ENCODE assay signal across 1 cellular context in the genomic region with DNA sequence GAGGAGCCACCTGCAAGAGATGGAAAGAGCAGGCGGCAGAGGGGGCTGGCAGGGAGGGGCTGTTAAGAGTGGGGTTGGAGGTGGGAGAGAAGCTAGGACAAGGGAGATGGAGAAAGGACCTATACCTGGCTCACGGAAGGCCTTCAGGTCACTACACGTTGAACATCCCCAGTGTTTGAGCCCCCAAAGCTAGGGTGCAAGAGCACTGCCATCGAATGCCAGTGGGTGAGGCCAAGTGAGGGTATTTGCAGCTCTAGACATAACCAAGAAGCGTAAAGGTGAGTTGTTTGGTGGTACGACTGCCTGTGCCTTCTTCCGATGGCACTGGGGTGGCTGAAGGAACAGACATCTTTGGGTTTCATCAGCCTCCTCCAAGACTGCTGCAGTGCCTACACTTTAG.
TF ChIP-seq lines count a peak whose summit lies in the region.

No MANE protein-coding gene starts in this region.

TF ChIP-seq in H1, 55 proteins besides CTCF, POLR2A, EP300 and RAD21:
- no peak for TF ChIP-seq SIN3A (conservative IDR thresholded peaks at IDR 0.05 in 1 of 2, IDR thresholded peaks at IDR 0.05 in 1 of 2; ENCODE audit: low read depth in 1 of 2, low read length in 2 of 2)
- no peak for TF ChIP-seq KDM5A (IDR thresholded peaks at IDR 0.05; ENCODE audit: low read length)
